Comparison of ENCODE assay signal across 18 cellular contexts in genomic region chr6:12733876-12734275, GRCh38. TPM values are rescaled to one million over a fixed set of nuclear protein-coding genes. Genes with fewer than 3 reads are reported as not detected.
"Had no signal": no experiment of that assay in that cellular context is flagged by ENCODE, and none has a peak within 500 bp of the region (broad histone marks: within the 10 kb centered on the region; RNA-seq: fewer than 3 reads in every experiment).

No MANE protein-coding gene starts in this region.

- DNase-seq: IMR-90, Karpas-422, KG1, MM.1S, NCI-H1417, NCI-H146, NCI-H1694 treated with DMSO at 0.1 percent for 48 hours, NCI-H1930, NCI-H2081, NCI-H2107, NCI-H345, NCI-H510A, NCI-H524 treated with DMSO at 0.1 percent for 48 hours, NCI-H69, NCI-H774, RPMI8226, SHP77, T-helper 1 cell had no signal

RNA-seq across cellular contexts. Expression of gene PHACTR1, which starts 17.3 kb away (rescaled TPM):
- total RNA-seq: IMR-90 had no signal
